ENCODE assay signal across 8 cellular contexts in genomic region chr19:34667349-34668076, GRCh38. TPM values are rescaled to one million over a fixed set of nuclear protein-coding genes. Genes with fewer than 3 reads are reported as not detected.
A peak's percentile ranks its signal among the peaks of the same experiment; 100 is the strongest.
DNase-seq lines count a peak whose midpoint lies in the region; ATAC-seq, FAIRE-seq and TF ChIP-seq lines count a peak whose summit lies in the region.

No MANE protein-coding gene starts in this region.

- no peak overlapping the region for H3K4me3 ChIP-seq in body of pancreas
- H3K4me3 ChIP-seq in mesenchymal stem cell (ENCODE audit: insufficient read depth in 1 of 2, low read depth in 1 of 2, low read length in 2 of 2): peak overlapping the region in 1 of 2 experiments; percentile 73
- H3K4me3 ChIP-seq in gastroesophageal sphincter: peak overlapping the region in 1 of 2 donors; percentile 18

- no peaks in the 10 kb centered on the region for H3K36me3 ChIP-seq in body of pancreas (replicated peaks in 1 of 2; ENCODE audit: insufficient read depth in 1 of 2, low read depth in 2 of 2)
- no peaks in the 10 kb centered on the region for H3K36me3 ChIP-seq in mesenchymal stem cell (ENCODE audit: control insufficient read depth in 1 of 2, insufficient read depth in 2 of 2, low read depth in 1 of 2, low read length in 2 of 2)
- H3K36me3 ChIP-seq in gastroesophageal sphincter: no peaks in the 10 kb centered on the region

- H2BK5ac ChIP-seq in mesenchymal stem cell (ENCODE audit: low read depth, low read length, poor library complexity, severe bottlenecking): no peak overlapping the region

- H3K9me3 ChIP-seq in body of pancreas (no peaks in the 10 kb centered on the region), mesenchymal stem cell (ENCODE audit: control insufficient read depth, low read length) (no peaks in the 10 kb centered on the region), gastroesophageal sphincter (no peaks in the 10 kb centered on the region)

- H3K27ac ChIP-seq in body of pancreas: peak overlapping the region in 3 of 4 donors; percentile 35 to 62 (median 36)
- H3K27ac ChIP-seq in mesenchymal stem cell (ENCODE audit: low read length, poor library complexity, severe bottlenecking): no peak overlapping the region
- peak overlapping the region in 2 of 4 donors; percentile 8 to 38 for H3K27ac ChIP-seq in gastroesophageal sphincter

- no peak for TF ChIP-seq POLR2A in body of pancreas (IDR thresholded peaks at IDR 0.05)
- TF ChIP-seq POLR2A in H54 (IDR thresholded peaks at IDR 0.05; ENCODE audit: low read depth, low read length): no peak
- TF ChIP-seq POLR2A in gastroesophageal sphincter (IDR thresholded peaks at IDR 0.05): no peak

- no peak for TF ChIP-seq EP300 in gastroesophageal sphincter (IDR thresholded peaks at IDR 0.05)

- H3K79me1 ChIP-seq in mesenchymal stem cell (replicated peaks; ENCODE audit: low read length, poor library complexity, severe bottlenecking): peaks cover 11% of the 10 kb centered on the region

- no peak for FAIRE-seq in H54 (lab: Jason Lieb, UNC)

- TF ChIP-seq CTCF in body of pancreas (IDR thresholded peaks at IDR 0.05) (no peak), gastroesophageal sphincter (IDR thresholded peaks at IDR 0.05) (no peak)

- peak overlapping the region in 1 of 2 experiments; percentile 33 for H3K18ac ChIP-seq in mesenchymal stem cell (ENCODE audit: low read depth in 1 of 2, low read length in 2 of 2)

- no peak overlapping the region for H2BK12ac ChIP-seq in mesenchymal stem cell (ENCODE audit: low read length in 2 of 2)

- peak overlapping the region; percentile 91 for H3K9ac ChIP-seq in mesenchymal stem cell (ENCODE audit: low read length)

- H2BK15ac ChIP-seq in mesenchymal stem cell (ENCODE audit: low read depth, poor library complexity, severe bottlenecking): no peak overlapping the region

- peak overlapping the region; percentile 75 for H4K8ac ChIP-seq in mesenchymal stem cell (ENCODE audit: low read length)

- intact Hi-C loops in body of pancreas (cut with DNase I): no loop called here

- H3K23ac ChIP-seq in mesenchymal stem cell (ENCODE audit: low read length in 2 of 2): no peak overlapping the region

- H3K27me3 ChIP-seq in body of pancreas: no peaks in the 10 kb centered on the region
- H3K27me3 ChIP-seq in mesenchymal stem cell (ENCODE audit: control insufficient read depth in 1 of 2, insufficient read depth in 1 of 2, low read length in 2 of 2): no peaks in the 10 kb centered on the region
- no peaks in the 10 kb centered on the region for H3K27me3 ChIP-seq in gastroesophageal sphincter

- no peak overlapping the region for H2BK120ac ChIP-seq in mesenchymal stem cell (ENCODE audit: low read depth, low read length)

- peak overlapping the region; percentile 27 for H4K91ac ChIP-seq in mesenchymal stem cell (ENCODE audit: low read length)

- peak overlapping the region; percentile 67 for H2AFZ ChIP-seq in mesenchymal stem cell (ENCODE audit: low read depth, low read length)

- no peak overlapping the region for H2AK5ac ChIP-seq in mesenchymal stem cell (ENCODE audit: low read length, severe bottlenecking)

- WGBS in body of pancreas, 2 donors: 53 to 62% methylated on average over 13 to 17 of the region's 17 CpGs
- 82% methylated on average over 17 of the region's 17 CpGs for WGBS in mesenchymal stem cell
- WGBS in gastroesophageal sphincter (ENCODE audit: low coverage in 1 of 2), 2 donors: 53 to 62% methylated on average over 3 to 5 of the region's 17 CpGs

- H3K4me1 ChIP-seq in body of pancreas (peaks cover 37% of the 10 kb centered on the region), mesenchymal stem cell (ENCODE audit: control insufficient read depth, insufficient read depth, low read depth, low read length) (no peaks in the 10 kb centered on the region), gastroesophageal sphincter (peaks cover 0 to 5% (median 0%) of the 10 kb centered on the region in 3 donors)

- no peak overlapping the region for H3K14ac ChIP-seq in mesenchymal stem cell (ENCODE audit: low read length in 2 of 2)

- no peak overlapping the region for H3K4me2 ChIP-seq in mesenchymal stem cell (ENCODE audit: low read length, poor library complexity, severe bottlenecking)

- DNase-seq in DMS53 (lab: John Stamatoyannopoulos, UW) (peak; percentile 69), NCI-H1092 treated with DMSO at 0.1 percent for 48 hours (lab: John Stamatoyannopoulos, UW) (peak; percentile 51), body of pancreas (peak in 1 of 4 donors; percentile 32), mesenchymal stem cell (peak; percentile 23), H54 (ENCODE audit: insufficient read length, low spot score) (no peak)

- ATAC-seq in body of pancreas (peak; percentile 31), HG03108 (IDR thresholded peaks at IDR 0.05; ENCODE audit: unreplicated experiment) (no peak), HG02623 (IDR thresholded peaks at IDR 0.05; ENCODE audit: unreplicated experiment) (no peak), gastroesophageal sphincter (no peak)

- H3K4ac ChIP-seq in mesenchymal stem cell (ENCODE audit: low read depth in 1 of 2, low read length in 2 of 2): no peak overlapping the region

RNA-seq across cellular contexts. Expression of gene SCGB2B2, which starts 9.4 kb away (rescaled TPM):
- 1 to 10 TPM in 1 of 2 donors, under 1 TPM in 1; 0.52 to 4.3 TPM for total RNA-seq in body of pancreas
- polyA plus RNA-seq in mesenchymal stem cell (2013, experiment 1 of 2): 0.04 TPM
- polyA plus RNA-seq in mesenchymal stem cell (2013, experiment 2 of 2): 0.16 TPM
- 1 to 10 TPM in 1 of 4 donors, under 1 TPM in 2, not detected in 1; 0.40 to 1.1 (median 0.81) TPM for total RNA-seq in gastroesophageal sphincter

RNA-seq across cellular contexts. Expression of gene ZNF302, which starts 10.0 kb away (rescaled TPM):
- total RNA-seq in body of pancreas: 10 to 100 TPM; 16.6 to 49.1 TPM
- polyA plus RNA-seq in mesenchymal stem cell (2013, experiment 1 of 2): 10.4 TPM
- 10.0 TPM for polyA plus RNA-seq in mesenchymal stem cell (2013, experiment 2 of 2)
- total RNA-seq in gastroesophageal sphincter: 10 to 100 TPM; 18.6 to 44.8 (median 28.8) TPM
